In genomic region chr17:48006936-48007703, GRCh38 we compare ENCODE assay signal across 20 cellular contexts. TPM values are rescaled to one million over a fixed set of nuclear protein-coding genes. Genes with fewer than 3 reads are reported as not detected.
"Had no signal": no experiment of that assay in that cellular context is flagged by ENCODE, and none has a peak within 500 bp of the region (broad histone marks: within the 10 kb centered on the region; RNA-seq: fewer than 3 reads in every experiment).

No MANE protein-coding gene starts in this region.

- H3K9me3 ChIP-seq: left lung, neutrophil, pancreas, right lobe of liver, testis, upper lobe of left lung had no signal

- H3K36me3 ChIP-seq: cardiac muscle cell, left lung, neutrophil, pancreas, right lobe of liver, upper lobe of left lung had no signal

- H3K27me3 ChIP-seq: cardiac muscle cell, pancreas, testis had no signal

- ATAC-seq: activated CD4-positive, alpha-beta T cell treated with anti-CD3 and anti-CD28 coated beads for 36 hours; activated T-helper 17 cell treated with anti-CD3 and anti-CD28 coated beads, Interleukin-2, amount 50 U/mL, for 72 hours; left lung; pancreas; right lobe of liver; stimulated activated memory B cell treated with anti-CD40 and anti-IgM and Interleukin-4, amounts not matched to agents 10 μg/mL and 1 μg/mL and 100 μg/mL, for 72 hours had no signal

- H3K4me3 ChIP-seq: cardiac muscle cell, left lung, pancreas, right lobe of liver, testis, upper lobe of left lung had no signal

- FAIRE-seq: kidney, pancreas, small intestine had no signal

- H3K27ac ChIP-seq: left lung, neutrophil, pancreas, right lobe of liver, testis, upper lobe of left lung had no signal

- DNase-seq: activated CD4-positive, alpha-beta memory T cell treated with anti-CD3 and anti-CD28 coated beads for 36 hours; activated CD4-positive, alpha-beta T cell treated with anti-CD3 and anti-CD28 coated beads for 36 hours; activated naive CD4-positive, alpha-beta T cell; activated naive CD8-positive, alpha-beta T cell treated with anti-CD3 and anti-CD28 coated beads for 36 hours; amniotic stem cell; foreskin melanocyte; kidney; left lung; pancreas; small intestine; stimulated activated CD4-positive, alpha-beta T cell treated with anti-CD3 and anti-CD28 coated beads, Interleukin-4, amount 100 ng/mL, for 4 hours; testis had no signal

RNA-seq across cellular contexts. Expression of gene PRR15L, which starts 49.4 kb away (rescaled TPM):
- total RNA-seq: activated CD4-positive, alpha-beta memory T cell treated with anti-CD3 and anti-CD28 coated beads for 36 hours; activated CD4-positive, alpha-beta T cell treated with anti-CD3 and anti-CD28 coated beads for 36 hours; activated naive CD8-positive, alpha-beta T cell treated with anti-CD3 and anti-CD28 coated beads for 36 hours; activated T-helper 17 cell treated with anti-CD3 and anti-CD28 coated beads, Interleukin-2, amount 50 U/mL, for 72 hours; cardiac muscle cell; myocyte; pulmonary artery endothelial cell had no signal
- polyA plus RNA-seq: cardiac muscle cell had no signal
